Comparison of ENCODE assay signal across 2 cellular contexts in genomic region chr1:17472814-17473213, GRCh38.
TF ChIP-seq lines count a peak whose summit lies in the region.

No MANE protein-coding gene starts in this region.

TF ChIP-seq in HepG2, 621 proteins besides CTCF, POLR2A, EP300 and RAD21:
- TF ChIP-seq ZBTB40 (IDR thresholded peaks at IDR 0.05) (no peak), ZBTB40 (CRISPR knock-in tag; IDR thresholded peaks at IDR 0.05) (no peak), MYC (CRISPR knock-in tag; IDR thresholded peaks at IDR 0.05; ENCODE audit: borderline replicate concordance) (no peak), RFX1 (IDR thresholded peaks at IDR 0.05) (peak; percentile 55; the same call in 1 of the 2 replicates), MLLT10 (CRISPR knock-in tag; IDR thresholded peaks at IDR 0.05) (no peak), RFX3 (CRISPR knock-in tag; IDR thresholded peaks at IDR 0.05) (peak; percentile 60)

TF ChIP-seq in K562, 482 proteins besides CTCF, POLR2A, EP300 and RAD21:
- TF ChIP-seq ATF7 (IDR thresholded peaks at IDR 0.05): peak; percentile 14; the same call in 1 of the 2 replicates
- 0 out of 2 replicates have a peak, but pooled peaks have one; percentile 42 for TF ChIP-seq PKNOX1 (IDR thresholded peaks at IDR 0.05)
- TF ChIP-seq SAFB2 (IDR thresholded peaks at IDR 0.05; ENCODE audit: borderline replicate concordance, low read depth, low read length, severe bottlenecking): no peak
- TF ChIP-seq TOE1 (IDR thresholded peaks at IDR 0.05; ENCODE audit: borderline replicate concordance): no peak
- no peak for TF ChIP-seq TOE1 (CRISPR knock-in tag; IDR thresholded peaks at IDR 0.05; ENCODE audit: borderline replicate concordance, low read depth)
- TF ChIP-seq RFX1 (IDR thresholded peaks at IDR 0.05): peak; percentile 83
- TF ChIP-seq FOXJ2 (tag; IDR thresholded peaks at IDR 0.05): peak; percentile 32; the same call in 1 of the 2 replicates
- no peak for TF ChIP-seq PATZ1 (CRISPR knock-in tag; IDR thresholded peaks at IDR 0.05; ENCODE audit: borderline replicate concordance)
- peak; percentile 37; the same call in 1 of the 2 replicates for TF ChIP-seq NR2C1 (IDR thresholded peaks at IDR 0.05)
- peak; percentile 70 for TF ChIP-seq NR2C1 (tag; IDR thresholded peaks at IDR 0.05)
- TF ChIP-seq ARID1B (IDR thresholded peaks at IDR 0.05): peak; percentile 29; the same call in 1 of the 2 replicates
- TF ChIP-seq ZNF197 (CRISPR knock-in tag; IDR thresholded peaks at IDR 0.05; ENCODE audit: low read depth): 0 out of 2 replicates have a peak, but pooled peaks have one; percentile 47
- TF ChIP-seq ESRRA (IDR thresholded peaks at IDR 0.05; ENCODE audit: borderline replicate concordance, low read depth): peak; percentile 98
- peak in 1 of 3 experiments; percentile 60 for TF ChIP-seq YY1 (IDR thresholded peaks at IDR 0.05; ENCODE audit: borderline replicate concordance in 1 of 3, control insufficient read depth in 1 of 3, extremely low read depth in 1 of 3, insufficient read depth in 3 of 3, insufficient read length in 1 of 3, insufficient replicate concordance in 2 of 3, low read depth in 1 of 3, low read length in 2 of 3)
- TF ChIP-seq NFE2 (IDR thresholded peaks at IDR 0.05; ENCODE audit: low read depth): 0 out of 2 replicates have a peak, but pooled peaks have one; percentile 32
- TF ChIP-seq TEAD1 (CRISPR knock-in tag; IDR thresholded peaks at IDR 0.05): 0 out of 4 replicates have a peak, but pooled peaks of 1 of the 2 experiments have one; percentile 16
- peak; percentile 34; the same call in 1 of the 2 replicates for TF ChIP-seq CTBP1 (IDR thresholded peaks at IDR 0.05; ENCODE audit: borderline replicate concordance)
- peak; percentile 21; the same call in 1 of the 2 replicates for TF ChIP-seq SMARCA4 (IDR thresholded peaks at IDR 0.05)
- TF ChIP-seq ESRRB (CRISPR knock-in tag; IDR thresholded peaks at IDR 0.05; ENCODE audit: borderline replicate concordance): no peak
- TF ChIP-seq DPF2 (IDR thresholded peaks at IDR 0.05): 0 out of 2 replicates have a peak, but pooled peaks have one; percentile 51
- TF ChIP-seq NR2C2 (CRISPR knock-in tag; IDR thresholded peaks at IDR 0.05): no peak
- TF ChIP-seq NR2C2 (tag; IDR thresholded peaks at IDR 0.05): peak; percentile 67
